In the genomic region with DNA sequence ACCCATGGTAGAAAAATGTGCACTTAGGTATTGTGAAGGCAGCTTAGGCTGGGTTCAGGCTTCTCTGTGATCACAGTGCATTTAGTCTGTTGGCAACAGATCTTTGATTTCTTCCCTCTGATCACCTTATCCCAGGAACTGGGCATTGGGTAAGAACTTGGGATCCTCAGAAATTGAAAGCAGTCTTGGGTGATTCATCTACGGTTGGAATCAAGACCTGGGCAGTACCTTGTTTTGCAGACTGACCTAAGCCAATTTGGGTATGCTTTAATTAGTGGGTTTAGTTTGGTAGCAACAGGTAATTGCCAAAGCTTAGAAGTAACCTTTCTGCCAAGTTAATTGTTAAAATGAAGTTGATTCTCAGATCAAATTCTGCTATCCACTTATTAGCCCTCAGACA, we compare ENCODE assay signal across 17 cellular contexts. TPM values are rescaled to one million over a fixed set of nuclear protein-coding genes. Genes with fewer than 3 reads are reported as not detected.
DNase-seq lines count a peak whose midpoint lies in the region; ATAC-seq, FAIRE-seq and TF ChIP-seq lines count a peak whose summit lies in the region.
"Had no signal": no experiment of that assay in that cellular context is flagged by ENCODE, and none has a peak within 500 bp of the region (broad histone marks: within the 10 kb centered on the region; RNA-seq: fewer than 3 reads in every experiment).

No MANE protein-coding gene starts in this region.

- CTCF ChIA-PET in WTC11 (lab: Charles Lee) (interaction anchor here (2.8 kb wide), 1 partner anchor 8 kb away, joined by 11 read pairs; no protein-coding TSS in a partner anchor), H1 (lab: Charles Lee; ENCODE audit: partially characterized antibody) (interaction anchor here (0.6 kb wide), 1 partner anchor 121 kb away, joined by 3 read pairs; no protein-coding TSS in a partner anchor)

- H2BK120ac ChIP-seq in H1 (replicated peaks; ENCODE audit: low read depth, low read length) (no peak overlapping the region), mesendoderm (ENCODE audit: low read depth, low read length) (no peak overlapping the region)

- H3K27ac Mint-ChIP-seq in GM23338 (no peak overlapping the region), WTC11 (peak overlapping the region; percentile 36; the same call in 1 of the 2 replicates)
- no peak overlapping the region for H3K27ac Mint-ChIP-seq in activated CD4-positive, alpha-beta T cell treated with anti-CD3 and anti-CD28 coated beads, Interleukin-2, amount 10 ng/mL, durations not matched to agents 24 days and 14 days
- H3K27ac Mint-ChIP-seq: CD8-positive, alpha-beta memory T cell had no signal

- H4K91ac ChIP-seq in H1 (replicated peaks; ENCODE audit: insufficient read length, low read length) = no peak overlapping the region

- no peak for FAIRE-seq in H1 (lab: Jason Lieb, UNC)
- FAIRE-seq: H54 had no signal

- H2AFZ ChIP-seq in GM23338 (no peak overlapping the region), H1 (ENCODE audit: low read length) (no peak overlapping the region)

- H3K9me3 ChIP-seq in H1 (ENCODE audit: insufficient read depth in 2 of 2, low read depth in 1 of 2, low read length in 1 of 2) (no peaks in the 10 kb centered on the region), tibial artery (no peaks in the 10 kb centered on the region)
- H3K9me3 ChIP-seq: BLaER1, Caco-2 had no signal

- H3K79me2 ChIP-seq in GM23338 (replicated peaks; ENCODE audit: insufficient read depth) (no peaks in the 10 kb centered on the region; the same call in 1 of the 2 replicates), H1 (ENCODE audit: control insufficient read depth in 1 of 2, insufficient read depth in 2 of 2, low read length in 2 of 2) (0 out of 4 replicates have a peak, but pooled peaks cover 0 to 3% of the 10 kb centered on the region in 2 experiments), mesendoderm (ENCODE audit: control insufficient read depth, insufficient read depth, low read length) (no peaks in the 10 kb centered on the region)

- H3K27ac ChIP-seq in GM23338 (ENCODE audit: low read depth) = peak overlapping the region; percentile 12; the same call in 1 of the 2 replicates
- H3K27ac ChIP-seq in H1 (ENCODE audit: low read depth, low read length) = no peak overlapping the region
- no peak overlapping the region for H3K27ac ChIP-seq in mesendoderm (ENCODE audit: low read depth, low read length)
- H3K27ac ChIP-seq in tibial artery = no peak overlapping the region
- H3K27ac ChIP-seq: BLaER1, HL-60 had no signal

- H3K4me3 Mint-ChIP-seq in GM23338 (no peak overlapping the region), WTC11 (no peak overlapping the region)
- H3K4me3 Mint-ChIP-seq in activated CD4-positive, alpha-beta T cell treated with anti-CD3 and anti-CD28 coated beads, Interleukin-2, amount 10 ng/mL, durations not matched to agents 24 days and 14 days = no peak overlapping the region
- H3K4me3 Mint-ChIP-seq: CD8-positive, alpha-beta memory T cell had no signal

- TF ChIP-seq EP300 in H1 (IDR thresholded peaks at IDR 0.05; ENCODE audit: borderline replicate concordance in 1 of 2, low read depth in 2 of 2, low read length in 2 of 2) = no peak

- H3K23me2 ChIP-seq in H1 (ENCODE audit: low read depth, low read length) = no peaks in the 10 kb centered on the region; the same call in 1 of the 2 replicates

- H3K36me3 ChIP-seq in GM23338 (ENCODE audit: insufficient read depth) = no peaks in the 10 kb centered on the region
- no peaks in the 10 kb centered on the region; a peak in 1 of 8 replicates for H3K36me3 ChIP-seq in H1 (ENCODE audit: control insufficient read depth in 2 of 4, insufficient read depth in 4 of 4, low read length in 3 of 4)
- H3K36me3 ChIP-seq in mesendoderm (ENCODE audit: control insufficient read depth, insufficient read depth, low read length) = no peaks in the 10 kb centered on the region
- no peaks in the 10 kb centered on the region for H3K36me3 ChIP-seq in tibial artery
- H3K36me3 ChIP-seq: BLaER1 had no signal

- no peak overlapping the region for H3K9ac ChIP-seq in H1 (replicated peaks in 1 of 4; ENCODE audit: extremely low read depth in 1 of 4, low read depth in 3 of 4, low read length in 3 of 4)
- H3K9ac ChIP-seq in mesendoderm (ENCODE audit: low read length) = peak overlapping the region; percentile 23
- H3K9ac ChIP-seq: BLaER1 had no signal

- H3F3A ChIP-seq in GM23338 (replicated peaks; ENCODE audit: low read depth) = no peaks in the 10 kb centered on the region

- no peak overlapping the region for H2BK12ac ChIP-seq in H1 (ENCODE audit: low read depth, low read length)

- H3K23ac ChIP-seq in H1 (ENCODE audit: insufficient read length) (no peak overlapping the region), mesendoderm (ENCODE audit: low read length) (no peak overlapping the region)

- DNase-seq in GM23338 (ENCODE audit: low spot score) (no peak), WTC11 (ENCODE audit: low spot score) (no peak), H1 (ENCODE audit: low read depth in 1 of 2, low spot score in 2 of 2) (no peak), mesendoderm (peak; percentile 21), ureter (ENCODE audit: low spot score) (no peak), HPDE6-E6E7 (ENCODE audit: extremely low spot score) (no peak), tibial artery (no peak)
- no peak for DNase-seq in activated CD4-positive, alpha-beta T cell treated with anti-CD3 and anti-CD28 coated beads, Interleukin-2, amount 10 ng/mL, durations not matched to agents 24 days and 14 days
- DNase-seq: 8988T; AML-193; Caco-2; CD8-positive, alpha-beta memory T cell; DND-41; GF-D8 had no signal

- H3K79me1 ChIP-seq in H1 (ENCODE audit: low read depth, low read length) = no peaks in the 10 kb centered on the region; the same call in 1 of the 2 replicates
- no peaks in the 10 kb centered on the region for H3K79me1 ChIP-seq in mesendoderm (ENCODE audit: low read length)

- H2BK15ac ChIP-seq in H1 (ENCODE audit: low read length) (no peak overlapping the region), mesendoderm (replicated peaks; ENCODE audit: low read depth) (no peak overlapping the region)

- H2BK20ac ChIP-seq in H1 (ENCODE audit: low read length) = no peak overlapping the region

- no peaks in the 10 kb centered on the region; the same call in 1 of the 2 replicates for H3K9me2 ChIP-seq in GM23338 (ENCODE audit: insufficient read depth)

- H4K20me1 ChIP-seq in GM23338 (replicated peaks; ENCODE audit: insufficient read depth) = no peaks in the 10 kb centered on the region
- H4K20me1 ChIP-seq in H1 (replicated peaks in 1 of 2; ENCODE audit: control insufficient read depth in 1 of 2, insufficient read depth in 2 of 2, low read length in 2 of 2) = no peaks in the 10 kb centered on the region
- H4K20me1 ChIP-seq: BLaER1 had no signal

- no peak for ATAC-seq in GM23338
- no peak for ATAC-seq in WTC11

- TF ChIP-seq CTCF in GM23338 (conservative IDR thresholded peaks at IDR 0.05; ENCODE audit: low read depth in 2 of 2) (no peak), WTC11 (IDR thresholded peaks at IDR 0.05) (no peak), H1 (IDR thresholded peaks at IDR 0.05; ENCODE audit: control extremely low read depth in 1 of 3, insufficient read depth in 1 of 3, low read depth in 1 of 3, low read length in 3 of 3) (no peak), tibial artery (IDR thresholded peaks at IDR 0.05) (no peak)

- H3K56ac ChIP-seq in H1 (replicated peaks; ENCODE audit: insufficient read length, low read depth, low read length) (no peak overlapping the region), mesendoderm (ENCODE audit: low read length) (no peak overlapping the region)

- H3K27me3 Mint-ChIP-seq in GM23338 (ENCODE audit: insufficient read depth, low read depth, poor library complexity) (peaks cover 2% of the 10 kb centered on the region), WTC11 (ENCODE audit: low read depth) (no peaks in the 10 kb centered on the region)
- peaks cover 9% of the 10 kb centered on the region for H3K27me3 Mint-ChIP-seq in activated CD4-positive, alpha-beta T cell treated with anti-CD3 and anti-CD28 coated beads, Interleukin-2, amount 10 ng/mL, durations not matched to agents 24 days and 14 days

- no peak overlapping the region for H2BK5ac ChIP-seq in H1 (ENCODE audit: low read depth, low read length)
- H2BK5ac ChIP-seq in mesendoderm (ENCODE audit: low read length) = no peak overlapping the region

- H3K27me3 ChIP-seq in GM23338 (ENCODE audit: insufficient read depth) (no peaks in the 10 kb centered on the region), H1 (replicated peaks in 1 of 4; ENCODE audit: control insufficient read depth in 3 of 4, extremely low read depth in 1 of 4, insufficient read depth in 3 of 4, low read length in 3 of 4) (no peaks in the 10 kb centered on the region), mesendoderm (ENCODE audit: insufficient read depth, low read length, poor library complexity) (no peaks in the 10 kb centered on the region), tibial artery (no peaks in the 10 kb centered on the region)
- H3K27me3 ChIP-seq: BLaER1 had no signal

- intact Hi-C loops in activated CD4-positive, alpha-beta T cell treated with anti-CD3 and anti-CD28 coated beads, Interleukin-2, amount 10 ng/mL, durations not matched to agents 24 days and 14 days (cut with micrococcal nuclease) = no loop called here
- intact Hi-C loops in tibial artery (cut with DNase I; ENCODE audit: low total_unique reads) = no loop called here

- H3K4ac ChIP-seq in H1 (replicated peaks; ENCODE audit: insufficient read length, low read depth, low read length) = no peak overlapping the region
- H3K4ac ChIP-seq in mesendoderm (ENCODE audit: low read depth, low read length) = peak overlapping the region; percentile 0

- no peak for TF ChIP-seq POLR2A in H1 (IDR thresholded peaks at IDR 0.05; ENCODE audit: control extremely low read depth in 1 of 2, low read depth in 2 of 2, low read length in 2 of 2)

- H4K8ac ChIP-seq in H1 (ENCODE audit: extremely low read depth, insufficient read depth, low read length) (no peak overlapping the region), mesendoderm (ENCODE audit: low read depth, low read length) (no peak overlapping the region)

- TF ChIP-seq RAD21 in H1 (IDR thresholded peaks at IDR 0.05 in 1 of 2, conservative IDR thresholded peaks at IDR 0.05 in 1 of 2; ENCODE audit: low read depth in 2 of 2, low read length in 2 of 2) = no peak

- no peaks in the 10 kb centered on the region for H3K36me3 Mint-ChIP-seq in GM23338 (ENCODE audit: low read depth)
- H3K36me3 Mint-ChIP-seq in WTC11 = peaks cover 4% of the 10 kb centered on the region; the same call in 1 of the 2 replicates
- no peaks in the 10 kb centered on the region for H3K36me3 Mint-ChIP-seq in activated CD4-positive, alpha-beta T cell treated with anti-CD3 and anti-CD28 coated beads, Interleukin-2, amount 10 ng/mL, durations not matched to agents 24 days and 14 days (ENCODE audit: low read depth)
- H3K36me3 Mint-ChIP-seq: CD8-positive, alpha-beta memory T cell had no signal

- H4K5ac ChIP-seq in H1 (ENCODE audit: insufficient read length, low read depth, low read length) (no peak overlapping the region), mesendoderm (ENCODE audit: low read length) (no peak overlapping the region)

- H3K9me3 Mint-ChIP-seq in GM23338 (no peaks in the 10 kb centered on the region), WTC11 (no peaks in the 10 kb centered on the region)
- H3K9me3 Mint-ChIP-seq in activated CD4-positive, alpha-beta T cell treated with anti-CD3 and anti-CD28 coated beads, Interleukin-2, amount 10 ng/mL, durations not matched to agents 24 days and 14 days = no peaks in the 10 kb centered on the region

- H3K4me2 ChIP-seq in GM23338 (no peak overlapping the region), H1 (ENCODE audit: insufficient read depth in 1 of 2, low read depth in 2 of 2, low read length in 2 of 2) (no peak overlapping the region), mesendoderm (ENCODE audit: low read length) (no peak overlapping the region)
- H3K4me2 ChIP-seq: BLaER1 had no signal

- H3K4me1 ChIP-seq in GM23338 (ENCODE audit: insufficient read depth) (peaks cover 23% of the 10 kb centered on the region), H1 (replicated peaks in 1 of 4; ENCODE audit: control insufficient read depth in 3 of 4, insufficient read depth in 4 of 4, low read length in 3 of 4) (peaks cover 0 to 7% (median 3%) of the 10 kb centered on the region in 4 experiments; a peak in 4 of 7 replicates), mesendoderm (ENCODE audit: control insufficient read depth, low read depth, low read length) (peaks cover 23% of the 10 kb centered on the region), tibial artery (peaks cover 0 to 11% (median 0%) of the 10 kb centered on the region in 4 donors)
- H3K4me1 ChIP-seq: BLaER1, Caco-2 had no signal

- H3K18ac ChIP-seq in H1 (ENCODE audit: extremely low read depth, low read length) (no peak overlapping the region), mesendoderm (ENCODE audit: low read length) (peak overlapping the region; percentile 80)

- H3K4me1 Mint-ChIP-seq in GM23338 (peaks cover 27% of the 10 kb centered on the region), WTC11 (peaks cover 60% of the 10 kb centered on the region)
- no peaks in the 10 kb centered on the region for H3K4me1 Mint-ChIP-seq in activated CD4-positive, alpha-beta T cell treated with anti-CD3 and anti-CD28 coated beads, Interleukin-2, amount 10 ng/mL, durations not matched to agents 24 days and 14 days
- H3K4me1 Mint-ChIP-seq: CD8-positive, alpha-beta memory T cell had no signal

- H3K4me3 ChIP-seq in GM23338 = no peak overlapping the region
- H3K4me3 ChIP-seq in H1 (ENCODE audit: extremely low read depth in 1 of 4, insufficient read depth in 2 of 4, low read depth in 3 of 4, low read length in 4 of 4) = no peak overlapping the region
- H3K4me3 ChIP-seq in mesendoderm (ENCODE audit: low read length) = no peak overlapping the region
- no peak overlapping the region for H3K4me3 ChIP-seq in tibial artery
- H3K4me3 ChIP-seq: BLaER1 had no signal

- H2AK5ac ChIP-seq in H1 (ENCODE audit: low read depth, low read length) (no peak overlapping the region), mesendoderm (ENCODE audit: low read length) (peak overlapping the region; percentile 12)

- H3K14ac ChIP-seq in H1 (ENCODE audit: insufficient read length) = no peak overlapping the region

- POLR2A ChIA-PET in WTC11 (lab: Charles Lee) = no interaction called here
- POLR2A ChIA-PET in H1 (lab: Charles Lee; ENCODE audit: partially characterized antibody) = interaction anchor here (0.6 kb wide), 1 partner anchor 54 kb away, joined by 4 read pairs; no protein-coding TSS in a partner anchor

- WGBS in H1 (ENCODE audit: extremely low coverage in 1 of 2, insufficient coverage in 1 of 2, insufficient read length in 1 of 2, insufficient replicate concordance in 2 of 2, low coverage in 1 of 2, low lambda C conversion rate in 2 of 2, missing lambda C conversion rate in 1 of 2), 2 experiments = 90% methylated on average over 1 of the region's 1 CpG; no CpG with 5 or more reads in 1 of the 2 experiments
- WGBS in mesendoderm (ENCODE audit: extremely low coverage, insufficient coverage, low lambda C conversion rate) = no CpG with 5 or more reads among the region's 1 CpG

RNA-seq across cellular contexts. Expression of gene ENTREP1, which starts 17.8 kb away (rescaled TPM):
- total RNA-seq in GM23338 (2014; rRNA removed; shearing (Covaris generic)) = 10.0 and 11.6 TPM in 2 replicates
- 5.7 and 5.8 TPM in 2 replicates for polyA plus RNA-seq in GM23338 (2016; fragmentation: Nextera tagmentation; extraction: Ambion mirVana)
- 18.7 to 22.4 TPM (median 21.1 TPM) in 3 replicates for total RNA-seq in WTC11 (2021)
- total RNA-seq in H1 (2021; fragmentation: NEBNext Ultra II Directional; extraction: Animal tissue kit (Norgen Biotek cat#: 25700)) = 22.8 and 25.0 TPM in 2 replicates
- 14.8 and 15.3 TPM in 2 replicates for polyA plus RNA-seq in H1 (2011; rRNA removed)
- 13.0 TPM for polyA plus RNA-seq in H1 (2011; cell fraction: cytosol; rRNA removed)
- polyA plus RNA-seq in H1 (2011; cell fraction: nucleus; rRNA removed) = 64.5 TPM
- 12.3 to 17.8 TPM (median 15.6 TPM) in 4 replicates for polyA plus RNA-seq in H1 (2012, experiment 1 of 2)
- 9.5 TPM for polyA plus RNA-seq in H1 (2012, experiment 2 of 2)
- polyA plus RNA-seq in H1 (2013, experiment 1 of 2) = 40.5 TPM
- polyA plus RNA-seq in H1 (2013, experiment 2 of 2) = 39.5 TPM
- 15.9 and 17.4 TPM in 2 replicates for polyA minus RNA-seq in H1 (2011; rRNA and poly(A)+ RNA removed)
- polyA minus RNA-seq in H1 (2011; cell fraction: cytosol; rRNA and poly(A)+ RNA removed) = 7.4 TPM
- polyA minus RNA-seq in H1 (2011; cell fraction: nucleus; rRNA and poly(A)+ RNA removed) = 23.6 TPM
- 28.2 TPM for polyA plus RNA-seq in mesendoderm (2013, experiment 1 of 2)
- 28.1 TPM for polyA plus RNA-seq in mesendoderm (2013, experiment 2 of 2)
- total RNA-seq in ureter = 14.6 TPM
- not detected in 2 replicates for total RNA-seq in activated CD4-positive, alpha-beta T cell treated with anti-CD3 and anti-CD28 coated beads, Interleukin-2, amount 10 ng/mL, durations not matched to agents 24 days and 14 days
- total RNA-seq: Caco-2; CD8-positive, alpha-beta memory T cell had no signal
- polyA plus RNA-seq: CD8-positive, alpha-beta memory T cell had no signal

Comparison
In these comparisons a context has a peak if more than half of its experiments do, and no peak if none do; other contexts are left out.
1. RNA of gene ENTREP1, which starts 17.8 kb away (total RNA-seq): 22.8 to 25.0 TPM in H1, 18.7 to 22.4 TPM in WTC11, 14.6 TPM in ureter (single experiment) and 10.0 to 11.6 TPM in GM23338; not detected in activated CD4-positive, alpha-beta T cell treated with anti-CD3 and anti-CD28 coated beads, Interleukin-2, amount 10 ng/mL, durations not matched to agents 24 days and 14 days; every median in the first group is over 10 times any median in the second.